ENCODE assay signal across 9 cellular contexts in the genomic region with DNA sequence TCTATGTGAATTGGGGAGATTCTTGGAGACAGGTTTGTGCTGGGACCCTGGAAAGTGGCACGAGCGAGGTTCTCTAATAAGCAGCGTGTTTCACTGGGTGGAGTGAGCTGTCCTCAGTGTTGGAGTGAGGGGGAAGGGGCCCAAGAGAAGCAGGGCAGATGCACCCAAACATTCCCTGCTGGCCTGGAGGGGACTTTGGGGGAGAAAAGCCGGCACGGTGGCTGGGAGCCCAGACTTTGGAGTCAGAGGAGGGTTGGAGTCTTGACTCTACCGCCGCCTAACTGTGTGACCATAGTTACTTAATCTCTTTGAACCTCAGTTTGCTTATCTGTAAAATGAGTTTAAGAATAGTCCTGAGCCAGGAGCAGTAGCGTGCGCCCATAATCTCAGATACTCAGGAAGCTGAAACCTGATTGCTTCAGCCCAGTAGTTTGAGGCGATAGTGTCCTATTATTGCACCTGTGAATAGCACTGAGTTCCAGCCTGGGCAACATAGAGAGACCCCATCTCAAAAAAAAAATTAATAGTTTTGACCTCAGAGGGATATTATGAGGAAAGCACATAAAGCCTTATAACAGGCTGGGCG. TPM values are rescaled to one million over a fixed set of nuclear protein-coding genes. Genes with fewer than 3 reads are reported as not detected.
A peak's percentile ranks its signal among the peaks of the same experiment; 100 is the strongest.
DNase-seq lines count a peak whose midpoint lies in the region; ATAC-seq and TF ChIP-seq lines count a peak whose summit lies in the region.
"Had no signal": no experiment of that assay in that cellular context is flagged by ENCODE, and none has a peak within 500 bp of the region (broad histone marks: within the 10 kb centered on the region; RNA-seq: fewer than 3 reads in every experiment).

No MANE protein-coding gene starts in this region.

- no peaks in the 10 kb centered on the region for H3K9me3 ChIP-seq in BLaER1 treated with 17β-estradiol and CSF1 and Interleukin-3, amounts not matched to agents 10 nM and 100 nM (replicated peaks in 1 of 11)
- no peaks in the 10 kb centered on the region for H3K9me3 ChIP-seq in ascending aorta
- no peaks in the 10 kb centered on the region for H3K9me3 ChIP-seq in iPS-18c (ENCODE audit: control insufficient read depth, insufficient read depth, low read length)
- H3K9me3 ChIP-seq in sigmoid colon = no peaks in the 10 kb centered on the region
- H3K9me3 ChIP-seq in T-helper 17 cell (ENCODE audit: control insufficient read depth, low read length, poor library complexity, severe bottlenecking) = no peaks in the 10 kb centered on the region

- H3K4me3 ChIP-seq in BLaER1 treated with 17β-estradiol and CSF1 and Interleukin-3, amounts not matched to agents 10 nM and 100 nM = peak overlapping the region in 3 of 10 experiments; percentile 40 to 57 (median 57); a peak in 6 of 20 replicates
- H3K4me3 ChIP-seq in ascending aorta = peak overlapping the region; percentile 48 to 64
- peak overlapping the region; percentile 34; the same call in 1 of the 2 replicates for H3K4me3 ChIP-seq in iPS-18c (ENCODE audit: insufficient read depth, low read depth, low read length)
- H3K4me3 ChIP-seq in sigmoid colon = peak overlapping the region; percentile 11 to 43 (median 38)

- peak overlapping the region; percentile 26 to 85 (median 57); a peak in 19 of 22 replicates for H3K9ac ChIP-seq in BLaER1 treated with 17β-estradiol and CSF1 and Interleukin-3, amounts not matched to agents 10 nM and 100 nM

- H3K4me1 ChIP-seq in BLaER1 treated with 17β-estradiol and CSF1 and Interleukin-3, amounts not matched to agents 10 nM and 100 nM = peaks cover 33 to 87% (median 47%) of the 10 kb centered on the region in 10 experiments
- H3K4me1 ChIP-seq in ascending aorta (peaks cover 12 to 31% of the 10 kb centered on the region in 2 donors), sigmoid colon (peaks cover 0 to 63% (median 46%) of the 10 kb centered on the region in 4 donors)

- no peaks in the 10 kb centered on the region for H3K36me3 Mint-ChIP-seq in T-helper 17 cell (ENCODE audit: low read depth)
- no peaks in the 10 kb centered on the region for H3K36me3 Mint-ChIP-seq in activated naive CD4-positive, alpha-beta T cell treated with anti-CD3 and anti-CD28 coated beads for 36 hours (ENCODE audit: low read depth)

- ATAC-seq in T-helper 17 cell = no peak
- no peak for ATAC-seq in HG02623 (IDR thresholded peaks at IDR 0.05; ENCODE audit: unreplicated experiment)

- no peaks in the 10 kb centered on the region for H3K9me3 Mint-ChIP-seq in activated naive CD4-positive, alpha-beta T cell treated with anti-CD3 and anti-CD28 coated beads for 36 hours

- TF ChIP-seq EP300 in sigmoid colon (IDR thresholded peaks at IDR 0.05) = no peak

- WGBS in sigmoid colon, 2 donors = 74 to 79% methylated on average over 11 of the region's 11 CpGs

- H3K27me3 ChIP-seq in BLaER1 treated with 17β-estradiol and CSF1 and Interleukin-3, amounts not matched to agents 10 nM and 100 nM = no peaks in the 10 kb centered on the region
- H3K27me3 ChIP-seq in ascending aorta = no peaks in the 10 kb centered on the region
- H3K27me3 ChIP-seq in sigmoid colon = no peaks in the 10 kb centered on the region

- H3K36me3 ChIP-seq in BLaER1 treated with 17β-estradiol and CSF1 and Interleukin-3, amounts not matched to agents 10 nM and 100 nM = peaks cover 0 to 27% (median 0%) of the 10 kb centered on the region in 11 experiments; a peak in 4 of 22 replicates
- no peaks in the 10 kb centered on the region for H3K36me3 ChIP-seq in ascending aorta
- H3K36me3 ChIP-seq in sigmoid colon = no peaks in the 10 kb centered on the region

- H3K27ac ChIP-seq in BLaER1 treated with 17β-estradiol and CSF1 and Interleukin-3, amounts not matched to agents 10 nM and 100 nM = peak overlapping the region; percentile 12 to 76 (median 62); a peak in 20 of 22 replicates
- peak overlapping the region; percentile 81 to 83 for H3K27ac ChIP-seq in ascending aorta
- peak overlapping the region; percentile 69 to 79 (median 77) for H3K27ac ChIP-seq in sigmoid colon

- no peak for DNase-seq in ascending aorta (ENCODE audit: low spot score in 2 of 2)
- DNase-seq in sigmoid colon = no peak
- no peak for DNase-seq in stimulated activated CD4-positive, alpha-beta T cell treated with anti-CD3 and anti-CD28 coated beads, Interleukin-4, amount 100 ng/mL, for 1 hour
- DNase-seq in T-helper 17 cell = no peak
- no peak for DNase-seq in activated naive CD4-positive, alpha-beta T cell treated with anti-CD3 and anti-CD28 coated beads for 36 hours
- DNase-seq: activated CD4-positive, CD25-positive, alpha-beta regulatory T cell had no signal

- H3K27me3 Mint-ChIP-seq in T-helper 17 cell = no peaks in the 10 kb centered on the region
- H3K27me3 Mint-ChIP-seq in activated naive CD4-positive, alpha-beta T cell treated with anti-CD3 and anti-CD28 coated beads for 36 hours (ENCODE audit: low read depth) = no peaks in the 10 kb centered on the region

- peaks cover 8% of the 10 kb centered on the region for H3K4me1 Mint-ChIP-seq in T-helper 17 cell
- peaks cover 8% of the 10 kb centered on the region for H3K4me1 Mint-ChIP-seq in activated naive CD4-positive, alpha-beta T cell treated with anti-CD3 and anti-CD28 coated beads for 36 hours (ENCODE audit: low read depth)

- H3K27ac Mint-ChIP-seq in T-helper 17 cell = no peak overlapping the region
- no peak overlapping the region for H3K27ac Mint-ChIP-seq in activated naive CD4-positive, alpha-beta T cell treated with anti-CD3 and anti-CD28 coated beads for 36 hours

- intact Hi-C loops in ascending aorta (cut with DNase I) (loop anchor here (1.0 kb wide), 1 partner anchor 97 kb away; no protein-coding TSS in a partner anchor), sigmoid colon (cut with DNase I) (loop anchor here (5.0 kb wide), 1 partner anchor 94 kb away; a partner anchor contains a TSS)
- intact Hi-C loops in activated naive CD4-positive, alpha-beta T cell treated with anti-CD3 and anti-CD28 coated beads for 36 hours (cut with micrococcal nuclease) = loop anchor here (2.0 kb wide), 1 partner anchor 82 kb away; a partner anchor contains a TSS

- CTCF ChIA-PET in activated naive CD4-positive, alpha-beta T cell treated with anti-CD3 and anti-CD28 coated beads for 36 hours (lab: Charles Lee) = interaction anchor here (1.0 to 4.0 kb wide), 9 partner anchors 9 to 78 kb away, joined by 5 to 56 read pairs (median 8); a partner anchor contains a TSS

- no peak overlapping the region for H3K4me3 Mint-ChIP-seq in T-helper 17 cell
- H3K4me3 Mint-ChIP-seq in activated naive CD4-positive, alpha-beta T cell treated with anti-CD3 and anti-CD28 coated beads for 36 hours = no peak overlapping the region

- TF ChIP-seq CTCF in ascending aorta (IDR thresholded peaks at IDR 0.05) = no peak
- no peak for TF ChIP-seq CTCF in sigmoid colon (IDR thresholded peaks at IDR 0.05)

- no peaks in the 10 kb centered on the region; a peak in 1 of 22 replicates for H4K20me1 ChIP-seq in BLaER1 treated with 17β-estradiol and CSF1 and Interleukin-3, amounts not matched to agents 10 nM and 100 nM

- no peak for TF ChIP-seq POLR2A in sigmoid colon (IDR thresholded peaks at IDR 0.05)

- peak overlapping the region; percentile 61 to 95 (median 67) for H3K4me2 ChIP-seq in BLaER1 treated with 17β-estradiol and CSF1 and Interleukin-3, amounts not matched to agents 10 nM and 100 nM

RNA-seq across cellular contexts. Expression of a gene that starts 0.6 kb away (rescaled TPM):
- total RNA-seq in ascending aorta (92.4 TPM), sigmoid colon (10 to 100 TPM; 30.3 to 54.5 (median 40.2) TPM), T-helper 17 cell (1 to 10 TPM; 2.2 to 4.3 TPM)
- 10 to 100 TPM; 57.3 to 90.1 (median 61.5) TPM for polyA plus RNA-seq in sigmoid colon
- total RNA-seq in activated naive CD4-positive, alpha-beta T cell treated with anti-CD3 and anti-CD28 coated beads for 36 hours = 10 to 100 TPM; 10.4 to 11.3 TPM

RNA-seq across cellular contexts. Expression of a gene that starts 9.8 kb away (rescaled TPM):
- total RNA-seq in ascending aorta (63.3 TPM), sigmoid colon (10 to 100 TPM; 30.7 to 54.0 (median 34.9) TPM), T-helper 17 cell (10 to 100 TPM; 19.6 to 23.1 TPM)
- polyA plus RNA-seq in sigmoid colon = 10 to 100 TPM; 15.6 to 50.9 (median 25.4) TPM
- total RNA-seq in activated naive CD4-positive, alpha-beta T cell treated with anti-CD3 and anti-CD28 coated beads for 36 hours = 1 to 10 TPM; 8.0 to 9.3 TPM

RNA-seq across cellular contexts. Expression of a gene that starts 11.5 kb away (rescaled TPM):
- 31.7 TPM for total RNA-seq in ascending aorta
- total RNA-seq in sigmoid colon = 10 to 100 TPM; 25.8 to 55.7 (median 33.6) TPM
- polyA plus RNA-seq in sigmoid colon = 10 to 100 TPM; 18.6 to 32.5 (median 19.2) TPM
- total RNA-seq in T-helper 17 cell = 100 to 1,000 TPM; 155 to 209 TPM
- total RNA-seq in activated naive CD4-positive, alpha-beta T cell treated with anti-CD3 and anti-CD28 coated beads for 36 hours = 10 to 100 TPM; 49.9 to 52.2 TPM

RNA-seq across cellular contexts. Expression of a gene that starts 43.6 kb away (rescaled TPM):
- 22.6 TPM for total RNA-seq in ascending aorta
- total RNA-seq in sigmoid colon = 10 to 100 TPM; 31.9 to 44.6 (median 32.3) TPM
- polyA plus RNA-seq in sigmoid colon = 10 to 100 TPM; 21.3 to 42.0 (median 21.6) TPM
- total RNA-seq in T-helper 17 cell = 10 to 100 TPM; 75.3 to 77.0 TPM
- 100 to 1,000 TPM; 273 to 282 TPM for total RNA-seq in activated naive CD4-positive, alpha-beta T cell treated with anti-CD3 and anti-CD28 coated beads for 36 hours
